ENCODE assay signal across 8 cellular contexts in genomic region chr2:33598472-33599174, GRCh38. TPM values are rescaled to one million over a fixed set of nuclear protein-coding genes. Genes with fewer than 3 reads are reported as not detected.
DNase-seq lines count a peak whose midpoint lies in the region; ATAC-seq lines count a peak whose summit lies in the region.

No MANE protein-coding gene starts in this region.

- H3K4me3 ChIP-seq in HAP-1 (peak overlapping the region; percentile 92), mesodermal cell (ENCODE audit: extremely low read depth, insufficient read depth, low read length, poor library complexity, severe bottlenecking) (peak overlapping the region; percentile 95)

- 1% methylated on average over 24 to 27 of the region's 27 CpGs for whole genome bisulfite sequencing in mesodermal cell (ENCODE audit: insufficient coverage in 2 of 2), 2 experiments

- DNase-seq in NCI-H1092 treated with DMSO at 0.1 percent for 48 hours (lab: John Stamatoyannopoulos, UW) (peak; percentile 30), NCI-H1092 (lab: John Stamatoyannopoulos, UW) (no peak), HAP-1 (ENCODE audit: low spot score in 2 of 2) (peak; percentile 49 to 65), LHCN-M2 (ENCODE audit: low read depth) (peak; percentile 50)
- peak; percentile 19 to 35 for DNase-seq in activated CD4-positive, alpha-beta T cell treated with anti-CD3 and anti-CD28 coated beads for 4 hours
- peak; percentile 60 for DNase-seq in effector CD8-positive, alpha-beta T cell (lab: John Stamatoyannopoulos, UW)
- DNase-seq in stimulated activated naive CD8-positive, alpha-beta T cell treated with anti-CD3 and anti-CD28 coated beads, Interleukin-15, Interleukin-2, amounts not matched to agents 100 U/mL and 50 U/mL, for 24 hours = peak; percentile 60

- ATAC-seq in stimulated activated naive CD8-positive, alpha-beta T cell treated with anti-CD3 and anti-CD28 coated beads, Interleukin-15, Interleukin-2, amounts not matched to agents 100 U/mL and 50 U/mL, for 24 hours = peak; percentile 53

- H3K4me1 ChIP-seq in HAP-1 (peaks cover 17% of the 10 kb centered on the region), mesodermal cell (ENCODE audit: control insufficient read depth, insufficient read depth, low read length, poor library complexity, severe bottlenecking) (peaks cover 7% of the 10 kb centered on the region)

- H3K9me3 ChIP-seq in HAP-1 (no peaks in the 10 kb centered on the region), mesodermal cell (ENCODE audit: control insufficient read depth, low read length) (no peaks in the 10 kb centered on the region)

- peak overlapping the region; percentile 90 for H3K27ac ChIP-seq in mesodermal cell (ENCODE audit: low read depth, low read length, severe bottlenecking)

- H3K36me3 ChIP-seq in HAP-1 (replicated peaks) (peaks cover 16% of the 10 kb centered on the region), mesodermal cell (ENCODE audit: control insufficient read depth, insufficient read depth, low read length) (peaks cover 15% of the 10 kb centered on the region)

- H3K27me3 ChIP-seq in HAP-1 (ENCODE audit: low read depth) = no peaks in the 10 kb centered on the region

- in situ Hi-C loops in HAP-1 (cut with MboI; ENCODE audit: low sequenced_read_pairs) = loop anchor here (25.0 kb wide), 2 partner anchors 661 to 861 kb away; partner anchors contain the start of gene LTBP1

RNA-seq across cellular contexts. Expression of gene FAM98A, which starts 0.5 kb away (rescaled TPM):
- 41.2 and 52.7 TPM in 2 replicates for total RNA-seq in LHCN-M2 (2014; rRNA removed)
- polyA plus RNA-seq in LHCN-M2 (2012) = 106 TPM
- polyA plus RNA-seq in mesodermal cell (2013, experiment 1 of 2) = 45.7 TPM
- 42.1 TPM for polyA plus RNA-seq in mesodermal cell (2013, experiment 2 of 2)
